Comparison of ENCODE assay signal across 21 cellular contexts in the genomic region with DNA sequence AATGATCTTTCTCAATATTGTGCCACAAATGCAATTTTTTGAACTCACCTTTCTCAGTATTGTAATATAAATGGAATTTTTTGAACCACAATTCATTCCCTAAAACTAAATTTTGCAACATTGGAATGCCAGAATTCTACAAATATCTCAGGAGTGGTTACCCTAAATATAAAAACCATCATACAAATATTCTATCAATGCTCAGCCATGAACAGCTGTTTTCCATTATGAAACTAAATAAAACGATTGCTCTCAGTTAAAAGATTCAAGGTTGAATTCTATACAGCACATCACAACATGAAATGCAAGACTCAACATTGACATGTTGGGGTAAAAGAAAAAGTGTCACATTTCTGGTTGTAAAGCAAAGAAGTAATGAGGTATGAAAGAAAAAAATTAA.
"Had no signal": no experiment of that assay in that cellular context is flagged by ENCODE, and none has a peak within 500 bp of the region (broad histone marks: within the 10 kb centered on the region; RNA-seq: fewer than 3 reads in every experiment).

No MANE protein-coding gene starts in this region.

- ATAC-seq: effector memory CD8-positive, alpha-beta T cell; foreskin keratinocyte; lower lobe of right lung had no signal

- H3K9me3 ChIP-seq: esophagus muscularis mucosa, left ventricle myocardium inferior, lower lobe of right lung, prostate gland, stomach had no signal

- H3K4me3 ChIP-seq: esophagus muscularis mucosa, left ventricle myocardium inferior, lower lobe of right lung, prostate gland, skin epidermis, stomach had no signal

- H3K4me1 ChIP-seq: foreskin keratinocyte, lower lobe of right lung, parathyroid adenoma, prostate gland had no signal

- H3K36me3 Mint-ChIP-seq: memory B cell, naive B cell had no signal

- H3K27me3 ChIP-seq: esophagus muscularis mucosa had no signal

- DNase-seq: effector memory CD8-positive, alpha-beta T cell; foreskin keratinocyte; immature natural killer cell; left ventricle myocardium inferior; lower lobe of right lung; midbrain; naive B cell; nephron progenitor cell; retina; stimulated activated CD4-positive, alpha-beta T cell treated with anti-CD3 and anti-CD28 coated beads, Interleukin-12 subunit alpha, Interleukin-12 subunit beta, amount 100 ng/mL, for 4 hours; stimulated activated naive CD4-positive, alpha-beta T cell; stomach; substantia nigra; trophoblast cell had no signal

- H3K9me3 Mint-ChIP-seq: dendritic cell treated with granulocyte-macrophage colony-stimulating factor and Interleukin-4, amounts not matched to agents 40 ng/mL and 50 ng/mL, for 4 days; effector memory CD8-positive, alpha-beta T cell; immature natural killer cell; memory B cell; naive B cell; nephron progenitor cell had no signal

- H3K4me3 Mint-ChIP-seq: dendritic cell treated with granulocyte-macrophage colony-stimulating factor and Interleukin-4, amounts not matched to agents 40 ng/mL and 50 ng/mL, for 4 days; effector memory CD8-positive, alpha-beta T cell; immature natural killer cell; memory B cell; naive B cell; nephron progenitor cell had no signal

- H3K27ac ChIP-seq: epithelial cell of prostate, esophagus muscularis mucosa, foreskin keratinocyte, left ventricle myocardium inferior, lower lobe of right lung, parathyroid adenoma, prostate gland, skin epidermis, stomach had no signal

- H3K4me1 Mint-ChIP-seq: memory B cell, naive B cell, nephron progenitor cell had no signal

- H3K36me3 ChIP-seq: esophagus muscularis mucosa, left ventricle myocardium inferior, lower lobe of right lung, prostate gland, stomach had no signal

- H3K27ac Mint-ChIP-seq: dendritic cell treated with granulocyte-macrophage colony-stimulating factor and Interleukin-4, amounts not matched to agents 40 ng/mL and 50 ng/mL, for 4 days; effector memory CD8-positive, alpha-beta T cell; immature natural killer cell; memory B cell; naive B cell; nephron progenitor cell had no signal
